In genomic region chr10:11870461-11870780, GRCh38 we compare ENCODE assay signal across 2 cellular contexts.
TF ChIP-seq lines count a peak whose summit lies in the region.

No MANE protein-coding gene starts in this region.

TF ChIP-seq in SK-N-SH treated with all-trans-retinoic acid at 6 μM for 48 hours, 23 proteins besides CTCF, POLR2A, EP300 and RAD21 (continued from another document):
- TF ChIP-seq PATZ1 (CRISPR knock-in tag; IDR thresholded peaks at IDR 0.05; ENCODE audit: borderline replicate concordance), result no peak
- TF ChIP-seq OSR1 (CRISPR knock-in tag; IDR thresholded peaks at IDR 0.05), result no peak
- no peak for TF ChIP-seq TCF4 (CRISPR knock-in tag; IDR thresholded peaks at IDR 0.05; ENCODE audit: borderline replicate concordance)

TF ChIP-seq in SK-N-SH, 30 proteins besides CTCF, POLR2A, EP300 and RAD21 (continued from another document):
- TF ChIP-seq USF2 (IDR thresholded peaks at IDR 0.05; ENCODE audit: borderline replicate concordance, low read depth, low read length), result no peak
- TF ChIP-seq, protein P1, sequence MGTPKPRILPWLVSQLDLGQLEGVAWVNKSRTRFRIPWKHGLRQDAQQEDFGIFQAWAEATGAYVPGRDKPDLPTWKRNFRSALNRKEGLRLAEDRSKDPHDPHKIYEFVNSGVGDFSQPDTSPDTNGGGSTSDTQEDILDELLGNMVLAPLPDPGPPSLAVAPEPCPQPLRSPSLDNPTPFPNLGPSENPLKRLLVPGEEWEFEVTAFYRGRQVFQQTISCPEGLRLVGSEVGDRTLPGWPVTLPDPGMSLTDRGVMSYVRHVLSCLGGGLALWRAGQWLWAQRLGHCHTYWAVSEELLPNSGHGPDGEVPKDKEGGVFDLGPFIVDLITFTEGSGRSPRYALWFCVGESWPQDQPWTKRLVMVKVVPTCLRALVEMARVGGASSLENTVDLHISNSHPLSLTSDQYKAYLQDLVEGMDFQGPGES (IDR thresholded peaks at IDR 0.05; ENCODE audit: low read depth, low read length), result no peak
